9 cellular contexts compared by ENCODE assay signal in genomic region chr1:27604579-27605299, GRCh38. TPM values are rescaled to one million over a fixed set of nuclear protein-coding genes. Genes with fewer than 3 reads are reported as not detected.
A peak's percentile ranks its signal among the peaks of the same experiment; 100 is the strongest.
DNase-seq lines count a peak whose midpoint lies in the region; FAIRE-seq and TF ChIP-seq lines count a peak whose summit lies in the region.
"Had no signal": no experiment of that assay in that cellular context is flagged by ENCODE, and none has a peak within 500 bp of the region (broad histone marks: within the 10 kb centered on the region; RNA-seq: fewer than 3 reads in every experiment).

No MANE protein-coding gene starts in this region.

- H3K27ac ChIP-seq in endothelial cell of umbilical vein (ENCODE audit: insufficient read depth, low read depth, low read length), result no peak overlapping the region
- peak overlapping the region; percentile 15 for H3K27ac ChIP-seq in trophoblast cell (ENCODE audit: low read depth, low read length)

- H3K4me2 ChIP-seq in endothelial cell of umbilical vein (ENCODE audit: insufficient read depth, low read length), result peak overlapping the region; percentile 23
- peak overlapping the region; percentile 68 for H3K4me2 ChIP-seq in trophoblast cell (ENCODE audit: low read length)

- no peak for FAIRE-seq in endothelial cell of umbilical vein (lab: Jason Lieb, UNC)

- H3K4me3 ChIP-seq in GM12865 (ENCODE audit: low read depth, low read length), result peak overlapping the region; percentile 53
- H3K4me3 ChIP-seq in endothelial cell of umbilical vein (replicated peaks in 1 of 3; ENCODE audit: insufficient read depth in 1 of 3, low read depth in 1 of 3, low read length in 3 of 3), result peak overlapping the region; percentile 60 to 97 (median 71)
- H3K4me3 ChIP-seq in trophoblast cell (ENCODE audit: low read depth, low read length), result peak overlapping the region; percentile 93

- H3K23ac ChIP-seq in trophoblast cell (ENCODE audit: low read length), result no peak overlapping the region

- peak overlapping the region; percentile 13 for H3K18ac ChIP-seq in trophoblast cell (ENCODE audit: low read length)

- H2AFZ ChIP-seq in endothelial cell of umbilical vein (ENCODE audit: low read depth, low read length) (peak overlapping the region; percentile 90), trophoblast cell (ENCODE audit: insufficient read depth, low read length, poor library complexity) (peak overlapping the region; percentile 61)

- H3K79me1 ChIP-seq in trophoblast cell (ENCODE audit: low read length), result peaks cover 42% of the 10 kb centered on the region

- H3K9ac ChIP-seq in endothelial cell of umbilical vein (replicated peaks; ENCODE audit: extremely low read depth, insufficient read depth, low read length), result no peak overlapping the region
- no peak overlapping the region for H3K9ac ChIP-seq in trophoblast cell (ENCODE audit: low read length)

- POLR2A ChIA-PET in endothelial cell of umbilical vein (lab: Charles Lee), result interaction anchor here (0.6 to 1.0 kb wide), 4 partner anchors 12 to 239 kb away, joined by 3 to 5 read pairs (median 4); no protein-coding TSS in a partner anchor

- DNase-seq in GM12865 (ENCODE audit: low read depth), result no peak
- peak; percentile 22 for DNase-seq in OCI-M1 (lab: John Stamatoyannopoulos, UW)
- DNase-seq in endothelial cell of umbilical vein (ENCODE audit: low read depth, low spot score), result no peak
- no peak for DNase-seq in trophoblast cell
- DNase-seq in SKM-1 treated with dmso at 0.1 percent for 144 hours (lab: John Stamatoyannopoulos, UW; ENCODE audit: unreplicated experiment), result no peak
- DNase-seq in COLO668 (lab: John Stamatoyannopoulos, UW; ENCODE audit: unreplicated experiment), result no peak
- no peak for DNase-seq in EL
- DNase-seq in D341Med (ENCODE audit: low spot score), result no peak

- peak overlapping the region; percentile 74 for H2BK120ac ChIP-seq in trophoblast cell (ENCODE audit: insufficient read depth, low read length, poor library complexity)

- peak overlapping the region; percentile 24 for H2AK5ac ChIP-seq in trophoblast cell (ENCODE audit: low read length)

- H3K36me3 ChIP-seq in endothelial cell of umbilical vein (ENCODE audit: control insufficient read depth in 2 of 2, extremely low read depth in 1 of 2, insufficient read depth in 2 of 2, low read length in 2 of 2) (no peaks in the 10 kb centered on the region), trophoblast cell (ENCODE audit: control insufficient read depth in 1 of 2, insufficient read depth in 2 of 2, low read length in 2 of 2) (peaks cover 0 to 3% of the 10 kb centered on the region in 2 experiments)

- no peaks in the 10 kb centered on the region for H3K9me1 ChIP-seq in endothelial cell of umbilical vein (replicated peaks; ENCODE audit: control insufficient read depth, extremely low read depth, insufficient read depth, low read length)

- H3K14ac ChIP-seq in trophoblast cell (ENCODE audit: low read length), result peak overlapping the region; percentile 30

- peak overlapping the region; percentile 73 for H4K91ac ChIP-seq in trophoblast cell (ENCODE audit: low read depth, low read length)

- H3K4me1 ChIP-seq in endothelial cell of umbilical vein (ENCODE audit: control insufficient read depth, extremely low read depth, insufficient read depth, low read length), result peaks cover 11% of the 10 kb centered on the region
- H3K4me1 ChIP-seq in trophoblast cell (ENCODE audit: control insufficient read depth in 1 of 2, insufficient read depth in 2 of 2, low read length in 2 of 2), result peaks cover 48 to 50% of the 10 kb centered on the region in 2 experiments

- H2BK12ac ChIP-seq in trophoblast cell (ENCODE audit: low read length), result peak overlapping the region; percentile 66

- TF ChIP-seq CTCF in GM12865 (IDR thresholded peaks at IDR 0.05; ENCODE audit: insufficient read depth, low read depth, low read length, missing control alignments), result no peak
- TF ChIP-seq CTCF in endothelial cell of umbilical vein (IDR thresholded peaks at IDR 0.05; ENCODE audit: extremely low read depth in 1 of 2, insufficient read depth in 1 of 2, low read depth in 1 of 2, low read length in 2 of 2), result no peak

- intact Hi-C loops in endothelial cell of umbilical vein (cut with micrococcal nuclease), result loop anchor here (1.0 kb wide), 1 partner anchor 36 kb away; no protein-coding TSS in a partner anchor

- peak overlapping the region; percentile 49 for H2BK5ac ChIP-seq in trophoblast cell (ENCODE audit: low read depth, low read length, poor library complexity)

- H3K4ac ChIP-seq in trophoblast cell (ENCODE audit: low read depth, low read length), result peak overlapping the region; percentile 20

- H3K79me2 ChIP-seq in endothelial cell of umbilical vein (ENCODE audit: control insufficient read depth, insufficient read depth, low read length), result peaks cover 9% of the 10 kb centered on the region
- peaks cover 34% of the 10 kb centered on the region for H3K79me2 ChIP-seq in trophoblast cell (ENCODE audit: control insufficient read depth, insufficient read depth, low read length, poor library complexity)

- H4K12ac ChIP-seq in trophoblast cell (ENCODE audit: low read depth, low read length), result peak overlapping the region; percentile 48

- BruUV-seq in endothelial cell of umbilical vein (replicated peaks; lab: Mats Ljungman, UMichigan), result no TSS peak

- CTCF ChIA-PET in endothelial cell of umbilical vein (lab: Charles Lee), result interaction anchor here (0.6 to 15.8 kb wide), 19 partner anchors 11 to 308 kb away, joined by 3 to 455 read pairs (median 7); partner anchors contain the start of gene MAP3K6

- no peaks in the 10 kb centered on the region for H4K20me1 ChIP-seq in endothelial cell of umbilical vein (replicated peaks; ENCODE audit: control insufficient read depth, extremely low read depth, insufficient read depth, low read length)

- H3K27me3 ChIP-seq in endothelial cell of umbilical vein (ENCODE audit: control insufficient read depth in 2 of 2, insufficient read depth in 2 of 2, low read length in 2 of 2) (no peaks in the 10 kb centered on the region), trophoblast cell (ENCODE audit: insufficient read depth, low read length) (no peaks in the 10 kb centered on the region)

- WGBS in trophoblast cell (ENCODE audit: extremely low coverage, insufficient coverage, insufficient read length), result no CpG with 5 or more reads among the region's 21 CpGs

- TF ChIP-seq POLR2A in endothelial cell of umbilical vein (IDR thresholded peaks at IDR 0.05; ENCODE audit: low read depth, low read length), result no peak

- H4K8ac ChIP-seq in trophoblast cell (ENCODE audit: low read depth, low read length), result peak overlapping the region; percentile 73

- dilution Hi-C loops in endothelial cell of umbilical vein (cut with MboI; ENCODE audit: extremely low pct_ligation_motif_present, low sequenced_read_pairs), result no loop called here

- H3K9me3 ChIP-seq in endothelial cell of umbilical vein (replicated peaks; ENCODE audit: control insufficient read depth, insufficient read depth, low read length) (no peaks in the 10 kb centered on the region), trophoblast cell (ENCODE audit: insufficient read depth, low read depth, low read length) (no peaks in the 10 kb centered on the region)

TF ChIP-seq in endothelial cell of umbilical vein, 7 proteins besides CTCF, POLR2A, EP300 and RAD21:
- no peak for TF ChIP-seq FOS (IDR thresholded peaks at IDR 0.05; ENCODE audit: borderline replicate concordance, insufficient read depth, low read length)

RNA-seq across cellular contexts. Expression of gene AHDC1, which starts 0.8 kb away (rescaled TPM):
- total RNA-seq in endothelial cell of umbilical vein, result 32.1 and 33.0 TPM in 2 replicates
- 7.0 and 7.8 TPM in 2 replicates for polyA plus RNA-seq in endothelial cell of umbilical vein
- 5.9 and 7.2 TPM in 2 replicates for polyA plus RNA-seq in endothelial cell of umbilical vein (2011; cell fraction: cytosol; rRNA removed)
- polyA plus RNA-seq in endothelial cell of umbilical vein (2011; cell fraction: nucleus; rRNA removed), result 17.1 and 18.6 TPM in 2 replicates
- 10.8 and 13.3 TPM in 2 replicates for polyA plus RNA-seq in endothelial cell of umbilical vein (2012)
- polyA minus RNA-seq in endothelial cell of umbilical vein, result 10.8 and 13.8 TPM in 2 replicates
- 4.2 TPM for polyA minus RNA-seq in endothelial cell of umbilical vein (2011; cell fraction: cytosol; rRNA and poly(A)+ RNA removed)
- polyA minus RNA-seq in endothelial cell of umbilical vein (2011; cell fraction: nucleus; rRNA and poly(A)+ RNA removed), result 7.6 and 14.5 TPM in 2 replicates
- 37.4 and 37.5 TPM in 2 replicates for polyA plus RNA-seq in trophoblast cell (2013)

RNA-seq across cellular contexts. Expression of gene FGR, which starts 30.2 kb away (rescaled TPM):
- not detected in 2 replicates for total RNA-seq in endothelial cell of umbilical vein
- 0.16 and 0.18 TPM in 2 replicates for polyA plus RNA-seq in endothelial cell of umbilical vein
- 0.07 and 0.08 TPM in 2 replicates for polyA plus RNA-seq in endothelial cell of umbilical vein (2011; cell fraction: cytosol; rRNA removed)
- polyA plus RNA-seq in endothelial cell of umbilical vein (2011; cell fraction: nucleus; rRNA removed), result 0.20 and 0.55 TPM in 2 replicates
- not detected in 2 replicates for polyA plus RNA-seq in endothelial cell of umbilical vein (2012)
- polyA minus RNA-seq in endothelial cell of umbilical vein, result 0.13 TPM in 1 of 2 replicates, not detected in the other
- polyA minus RNA-seq in endothelial cell of umbilical vein (2011; cell fraction: cytosol; rRNA and poly(A)+ RNA removed), result not detected
- polyA minus RNA-seq in endothelial cell of umbilical vein (2011; cell fraction: nucleus; rRNA and poly(A)+ RNA removed), result not detected in 2 replicates
- 0.04 TPM in 1 of 2 replicates, not detected in the other for polyA plus RNA-seq in trophoblast cell (2013)
- total RNA-seq: fibroblast of lung had no signal
- polyA plus RNA-seq: fibroblast of lung had no signal
